21 cellular contexts compared by ENCODE assay signal in genomic region chr3:172167892-172168648, GRCh38.
DNase-seq lines count a peak whose midpoint lies in the region; ATAC-seq, FAIRE-seq and TF ChIP-seq lines count a peak whose summit lies in the region.
"Had no signal": no experiment of that assay in that cellular context is flagged by ENCODE, and none has a peak within 500 bp of the region (broad histone marks: within the 10 kb centered on the region; RNA-seq: fewer than 3 reads in every experiment).

No MANE protein-coding gene starts in this region.

- H3K79me2 ChIP-seq in GM12878 (ENCODE audit: control insufficient read depth, insufficient read depth, low read length) = peaks cover 20% of the 10 kb centered on the region

- no peak overlapping the region for H2AFZ ChIP-seq in GM12878 (ENCODE audit: control insufficient read depth, low read depth, low read length)

- H4K20me1 ChIP-seq in GM12878 (ENCODE audit: control insufficient read depth, insufficient read depth) = no peaks in the 10 kb centered on the region

- H3K9me3 ChIP-seq in A549 (no peaks in the 10 kb centered on the region), GM12878 (replicated peaks; ENCODE audit: control insufficient read depth, insufficient read depth, low read length) (no peaks in the 10 kb centered on the region)
- no peaks in the 10 kb centered on the region for H3K9me3 ChIP-seq in effector memory CD4-positive, alpha-beta T cell (ENCODE audit: control insufficient read depth, low read length)

- POLR2A ChIA-PET in A549 (lab: Yijun Ruan, JAX) (interaction anchor here (0.6 to 1.4 kb wide), 3 partner anchors 12 to 28 kb away, joined by 3 to 7 read pairs (median 4); no protein-coding TSS in a partner anchor), GM12878 (lab: Charles Lee) (interaction anchor here (0.6 to 1.1 kb wide), 5 partner anchors 9 to 77 kb away, joined by 3 to 4 read pairs (median 3); no protein-coding TSS in a partner anchor)

- no peak overlapping the region for H3K4me3 ChIP-seq in A549
- H3K4me3 ChIP-seq in GM12878 = no peak overlapping the region
- H3K4me3 ChIP-seq in effector memory CD4-positive, alpha-beta T cell (ENCODE audit: insufficient read depth, low read depth, low read length, poor library complexity, severe bottlenecking) = no peak overlapping the region

- TF ChIP-seq EP300 in A549 (IDR thresholded peaks at IDR 0.05) = no peak
- TF ChIP-seq EP300 in GM12878 (IDR thresholded peaks at IDR 0.05; ENCODE audit: borderline replicate concordance in 1 of 2, control insufficient read depth in 1 of 2, low read depth in 2 of 2, low read length in 2 of 2) = no peak

- H3K27ac Mint-ChIP-seq in mesothelial cell of epicardium = peak overlapping the region; percentile 69
- H3K27ac Mint-ChIP-seq: activated B cell treated with CpG ODN at 0.5 μM for 24 hours; activated naive CD8-positive, alpha-beta T cell; activated T-helper 1 cell treated with anti-CD3 and anti-CD28 coated beads, Interleukin-12 subunit alpha, Interleukin-12 subunit beta, Interleukin-2, Interleukin-4 antibody, amounts not matched to agents 30 ng/mL and 10 ng/mL and 1 ng/mL, durations not matched to agents 14 hours and 24 hours and 36 hours had no signal

- DNase-seq in A549 (ENCODE audit: low read depth in 1 of 2, low spot score in 1 of 2) (no peak), HCEC 1CT (peak; percentile 27), GM12878 (ENCODE audit: low read depth, low spot score) (no peak), mesothelial cell of epicardium (ENCODE audit: low spot score in 2 of 2, unreplicated experiment in 2 of 2) (no peak), glomerular visceral epithelial cell (ENCODE audit: extremely low spot score) (no peak)
- no peak for DNase-seq in activated CD4-positive, alpha-beta T cell treated with anti-CD3 and anti-CD28 coated beads, Interleukin-2, amount 50 U/mL, for 1 hour
- no peak for DNase-seq in effector memory CD4-positive, alpha-beta T cell
- DNase-seq: activated B cell treated with CpG ODN at 0.5 μM for 24 hours; H9; kidney glomerular epithelial cell; MV-4-11; NCI-H2029; NCI-H510A; SIG-M5; stimulated activated naive CD4-positive, alpha-beta T cell treated with Interleukin-2 at 50 U/mL for 16 hours; T-helper 2 cell had no signal

- peak overlapping the region; percentile 87 to 92 for H3K27ac ChIP-seq in A549
- H3K27ac ChIP-seq in GM12878 (ENCODE audit: control insufficient read depth, insufficient read depth) = no peak overlapping the region
- no peak overlapping the region for H3K27ac ChIP-seq in effector memory CD4-positive, alpha-beta T cell (ENCODE audit: insufficient read depth, low read length, poor library complexity, severe bottlenecking)

- peak overlapping the region; percentile 72 for H3K4me2 ChIP-seq in A549
- H3K4me2 ChIP-seq in GM12878 (ENCODE audit: control insufficient read depth, insufficient read depth) = no peak overlapping the region

- no peaks in the 10 kb centered on the region for H3K9me3 Mint-ChIP-seq in mesothelial cell of epicardium
- H3K9me3 Mint-ChIP-seq: activated B cell treated with CpG ODN at 0.5 μM for 24 hours; activated T-helper 1 cell treated with anti-CD3 and anti-CD28 coated beads, Interleukin-12 subunit alpha, Interleukin-12 subunit beta, Interleukin-2, Interleukin-4 antibody, amounts not matched to agents 30 ng/mL and 10 ng/mL and 1 ng/mL, durations not matched to agents 14 hours and 24 hours and 36 hours; H9; neural crest cell had no signal

- intact Hi-C loops in GM12878 (cut with micrococcal nuclease; ENCODE audit: unreplicated experiment) = no loop called here

- no peak for TF ChIP-seq RAD21 in A549 (conservative IDR thresholded peaks at IDR 0.05 in 1 of 2, IDR thresholded peaks at IDR 0.05 in 1 of 2)
- no peak for TF ChIP-seq RAD21 in GM12878 (IDR thresholded peaks at IDR 0.05; ENCODE audit: insufficient read depth, low read depth, low read length)

- H3K36me3 Mint-ChIP-seq in mesothelial cell of epicardium = peaks cover 4% of the 10 kb centered on the region

- no TSS peak for BruUV-seq in GM12878 (replicated peaks; lab: Mats Ljungman, UMichigan)

- no peak overlapping the region for H3K4me3 Mint-ChIP-seq in mesothelial cell of epicardium
- H3K4me3 Mint-ChIP-seq: activated B cell treated with CpG ODN at 0.5 μM for 24 hours; activated naive CD8-positive, alpha-beta T cell; activated T-helper 1 cell treated with anti-CD3 and anti-CD28 coated beads, Interleukin-12 subunit alpha, Interleukin-12 subunit beta, Interleukin-2, Interleukin-4 antibody, amounts not matched to agents 30 ng/mL and 10 ng/mL and 1 ng/mL, durations not matched to agents 14 hours and 24 hours and 36 hours; H9; neural crest cell had no signal

- FAIRE-seq in A549 (lab: Jason Lieb, UNC) (no peak), GM12878 (lab: Jason Lieb, UNC) (no peak)
- FAIRE-seq: GM19239 had no signal

- peaks cover 43% of the 10 kb centered on the region for H3K4me1 Mint-ChIP-seq in mesothelial cell of epicardium
- H3K4me1 Mint-ChIP-seq: activated B cell treated with CpG ODN at 0.5 μM for 24 hours had no signal

- 75% methylated on average over 3 of the region's 3 CpGs for WGBS in A549 (ENCODE audit: missing lambda C conversion rate)
- 80% methylated on average over 3 of the region's 3 CpGs for WGBS in GM12878 (ENCODE audit: insufficient coverage, insufficient replicate concordance, low lambda C conversion rate, missing lambda C conversion rate)

- H3K9ac ChIP-seq in GM12878 (ENCODE audit: control insufficient read depth, insufficient read depth, low read length) = no peak overlapping the region

- RAD21 ChIA-PET in GM12878 (lab: Charles Lee; ENCODE audit: unreplicated experiment) = interaction anchor here (0.9 to 1.9 kb wide), 3 partner anchors 15 to 29 kb away, joined by 3 to 5 read pairs (median 3); no protein-coding TSS in a partner anchor

- no peak for TF ChIP-seq POLR2A in A549 (IDR thresholded peaks at IDR 0.05; ENCODE audit: low read length)
- no peak for TF ChIP-seq POLR2A in GM12878 (IDR thresholded peaks at IDR 0.05; ENCODE audit: low read depth, low read length)

- H3K4me1 ChIP-seq in A549 = peaks cover 94% of the 10 kb centered on the region
- peaks cover 26% of the 10 kb centered on the region for H3K4me1 ChIP-seq in GM12878 (ENCODE audit: control insufficient read depth, insufficient read depth, low read length)
- no peaks in the 10 kb centered on the region for H3K4me1 ChIP-seq in effector memory CD4-positive, alpha-beta T cell (ENCODE audit: control insufficient read depth, insufficient read depth, low read length, poor library complexity, severe bottlenecking)

- TF ChIP-seq CTCF in A549 (IDR thresholded peaks at IDR 0.05) = no peak
- no peak for TF ChIP-seq CTCF in GM12878 (IDR thresholded peaks at IDR 0.05 in 2 of 3, conservative IDR thresholded peaks at IDR 0.05 in 1 of 3; ENCODE audit: control insufficient read depth in 2 of 3, extremely low read depth in 1 of 3, insufficient read depth in 1 of 3, low read depth in 3 of 3, low read length in 3 of 3)
- no peak for TF ChIP-seq CTCF in mesothelial cell of epicardium (IDR thresholded peaks at IDR 0.05; ENCODE audit: unreplicated experiment)

- CTCF ChIA-PET in A549 (lab: Yijun Ruan, JAX) (interaction anchor here (1.4 to 2.6 kb wide), 6 partner anchors 9 to 37 kb away, joined by 4 to 10 read pairs (median 10); no protein-coding TSS in a partner anchor), GM12878 (lab: Yijun Ruan, JAX) (interaction anchor here (0.8 to 1.4 kb wide), 4 partner anchors 9 to 164 kb away, joined by 3 to 6 read pairs (median 4); no protein-coding TSS in a partner anchor)

- H3K27me3 Mint-ChIP-seq in mesothelial cell of epicardium (ENCODE audit: low read depth) = no peaks in the 10 kb centered on the region
- H3K27me3 Mint-ChIP-seq: activated B cell treated with CpG ODN at 0.5 μM for 24 hours; activated naive CD8-positive, alpha-beta T cell had no signal

- SMC1A ChIA-PET in GM12878 (lab: Charles Lee; ENCODE audit: uncharacterized antibody, unreplicated experiment) = interaction anchor here (0.6 to 23.2 kb wide), 5 partner anchors 9 to 34 kb away, joined by 3 to 441 read pairs (median 12); no protein-coding TSS in a partner anchor

- no peaks in the 10 kb centered on the region for H3K27me3 ChIP-seq in GM12878 (replicated peaks in 1 of 2; ENCODE audit: control insufficient read depth in 2 of 2, insufficient read depth in 2 of 2, low read length in 1 of 2)
- no peaks in the 10 kb centered on the region for H3K27me3 ChIP-seq in effector memory CD4-positive, alpha-beta T cell (replicated peaks; ENCODE audit: control insufficient read depth, insufficient read depth, low read length, poor library complexity, severe bottlenecking)

- H3K36me3 ChIP-seq in GM12878 (ENCODE audit: control insufficient read depth in 2 of 2, insufficient read depth in 2 of 2, low read length in 1 of 2) = peaks cover 4 to 11% of the 10 kb centered on the region in 2 experiments; a peak in 3 of 4 replicates
- H3K36me3 ChIP-seq in effector memory CD4-positive, alpha-beta T cell (ENCODE audit: control insufficient read depth, insufficient read depth, low read length) = no peaks in the 10 kb centered on the region

- ATAC-seq in A549 (peak in 1 of 2 experiments; percentile 10; a peak in 1 of 6 replicates), GM12878 (peak; percentile 20; the same call in 2 of the 3 replicates)
- ATAC-seq in activated CD4-positive, CD25-positive, alpha-beta regulatory T cell treated with anti-CD3 and anti-CD28 coated beads, Interleukin-2, amount 50 U/mL, for 24 hours = no peak

- in situ Hi-C loops in GM12878 (cut with MboI) = no loop called here

TF ChIP-seq in A549, 52 proteins besides CTCF, POLR2A, EP300 and RAD21 (continues in another document):
- TF ChIP-seq POLR2AphosphoS2 (conservative IDR thresholded peaks at IDR 0.05; ENCODE audit: low read length) (no peak), USF2 (IDR thresholded peaks at IDR 0.05) (no peak)

TF ChIP-seq in GM12878, 131 proteins besides CTCF, POLR2A, EP300 and RAD21:
- TF ChIP-seq SPI1 (IDR thresholded peaks at IDR 0.05; ENCODE audit: borderline replicate concordance, insufficient read depth, low read depth, low read length) = no peak
- no peak for TF ChIP-seq SMAD1 (IDR thresholded peaks at IDR 0.05; ENCODE audit: low read depth, partially characterized antibody)
- no peak for TF ChIP-seq MTA2 (IDR thresholded peaks at IDR 0.05; ENCODE audit: low read depth)
- TF ChIP-seq ZNF207 (IDR thresholded peaks at IDR 0.05; ENCODE audit: borderline replicate concordance) = no peak
- TF ChIP-seq CBFB (IDR thresholded peaks at IDR 0.05; ENCODE audit: low read depth) = no peak
- TF ChIP-seq NBN (IDR thresholded peaks at IDR 0.05) = no peak

Comparison
In these comparisons a context has a peak if more than half of its experiments do, and no peak if none do; other contexts are left out.
1. H3K27ac ChIP-seq: peak in A549 (2 of 2); none in GM12878 (single experiment) and effector memory CD4-positive, alpha-beta T cell (single experiment).